In genomic region chr7:115354925-115355324, GRCh38 we compare ENCODE assay signal across 27 cellular contexts.
"Had no signal": no experiment of that assay in that cellular context is flagged by ENCODE, and none has a peak within 500 bp of the region (broad histone marks: within the 10 kb centered on the region; RNA-seq: fewer than 3 reads in every experiment).

No MANE protein-coding gene starts in this region.

- H3K4me3 Mint-ChIP-seq: activated B cell treated with CpG ODN at 0.5 μM for 24 hours; activated CD4-positive, alpha-beta memory T cell treated with anti-CD3 and anti-CD28 coated beads for 36 hours; activated naive CD4-positive, alpha-beta T cell treated with anti-CD3 and anti-CD28 coated beads for 36 hours; activated T-cell treated with anti-CD3 and anti-CD28 coated beads, Interleukin-2, amount 50 U/mL, for 4 hours; activated T-helper 1 cell treated with anti-CD3 and anti-CD28 coated beads, Interleukin-12 subunit alpha, Interleukin-12 subunit beta, Interleukin-2, Interleukin-4 antibody, amounts not matched to agents 30 ng/mL and 10 ng/mL and 1 ng/mL, durations not matched to agents 14 hours and 24 hours and 36 hours; T-helper 1 cell treated with Interleukin-12 subunit alpha and Interleukin-12 subunit beta and Interleukin-4 antibody, amounts not matched to agents 30 μg/mL and 1 μg/mL, for 36 hours; T-helper 2 cell treated with Interferon-gamma antibody and Interleukin-4, amounts not matched to agents 5 μg/mL and 100 μg/mL, for 36 hours had no signal

- FAIRE-seq: astrocyte had no signal

- H3K4me2 ChIP-seq: PC-9 had no signal

- H3K27ac Mint-ChIP-seq: activated B cell treated with CpG ODN at 0.5 μM for 24 hours; activated CD4-positive, alpha-beta memory T cell treated with anti-CD3 and anti-CD28 coated beads for 36 hours; activated naive CD4-positive, alpha-beta T cell treated with anti-CD3 and anti-CD28 coated beads for 36 hours; activated naive CD4-positive, alpha-beta T cell treated with anti-CD3 and anti-CD28 coated beads, Interleukin-2, amount 50 U/mL, for 72 hours; activated T-helper 1 cell treated with anti-CD3 and anti-CD28 coated beads, Interleukin-12 subunit alpha, Interleukin-12 subunit beta, Interleukin-2, Interleukin-4 antibody, amounts not matched to agents 30 ng/mL and 10 ng/mL and 1 ng/mL, durations not matched to agents 14 hours and 24 hours and 36 hours; T-helper 1 cell treated with Interleukin-12 subunit alpha and Interleukin-12 subunit beta and Interleukin-4 antibody, amounts not matched to agents 30 μg/mL and 1 μg/mL, for 36 hours; T-helper 2 cell treated with Interferon-gamma antibody and Interleukin-4, amounts not matched to agents 5 μg/mL and 100 μg/mL, for 36 hours had no signal

- H3K9me3 ChIP-seq: adrenal gland, body of pancreas, breast epithelium had no signal

- H3K27me3 Mint-ChIP-seq: activated CD4-positive, alpha-beta memory T cell treated with anti-CD3 and anti-CD28 coated beads for 36 hours had no signal

- H3K9me3 Mint-ChIP-seq: activated B cell treated with CpG ODN at 0.5 μM for 24 hours; activated CD4-positive, alpha-beta memory T cell treated with anti-CD3 and anti-CD28 coated beads for 36 hours; activated naive CD4-positive, alpha-beta T cell treated with anti-CD3 and anti-CD28 coated beads for 36 hours; activated naive CD4-positive, alpha-beta T cell treated with anti-CD3 and anti-CD28 coated beads, Interleukin-2, amount 50 U/mL, for 72 hours; activated T-cell treated with anti-CD3 and anti-CD28 coated beads, Interleukin-2, amount 50 U/mL, for 4 hours; activated T-helper 1 cell treated with anti-CD3 and anti-CD28 coated beads, Interleukin-12 subunit alpha, Interleukin-12 subunit beta, Interleukin-2, Interleukin-4 antibody, amounts not matched to agents 30 ng/mL and 10 ng/mL and 1 ng/mL, durations not matched to agents 14 hours and 24 hours and 36 hours; T-helper 1 cell treated with Interleukin-12 subunit alpha and Interleukin-12 subunit beta and Interleukin-4 antibody, amounts not matched to agents 30 μg/mL and 1 μg/mL, for 36 hours; T-helper 2 cell treated with Interferon-gamma antibody and Interleukin-4, amounts not matched to agents 5 μg/mL and 100 μg/mL, for 36 hours had no signal

- H3K36me3 ChIP-seq: adrenal gland, breast epithelium had no signal

- H3K36me3 Mint-ChIP-seq: activated CD4-positive, alpha-beta memory T cell treated with anti-CD3 and anti-CD28 coated beads for 36 hours; activated naive CD4-positive, alpha-beta T cell treated with anti-CD3 and anti-CD28 coated beads, Interleukin-2, amount 50 U/mL, for 72 hours had no signal

- DNase-seq: activated B cell treated with CpG ODN at 0.5 μM for 24 hours; activated CD4-positive, alpha-beta memory T cell treated with anti-CD3 and anti-CD28 coated beads for 36 hours; activated CD4-positive, alpha-beta T cell treated with anti-CD3 and anti-CD28 coated beads for 4 hours; activated CD4-positive, alpha-beta T cell treated with anti-CD3 and anti-CD28 coated beads, Interleukin-2, amount 50 U/mL, for 1 hour; activated CD4-positive, CD25-positive, alpha-beta regulatory T cell treated with anti-CD3 and anti-CD28 coated beads, Interleukin-2, amount 50 U/mL, for 72 hours; activated CD8-positive, alpha-beta memory T cell treated with anti-CD3 and anti-CD28 coated beads, Interleukin-2, amount 50 U/mL, for 4 hours; activated gamma-delta T cell treated with Interleukin-2 at 50 U/mL for 16 hours; activated naive CD4-positive, alpha-beta T cell treated with anti-CD3 and anti-CD28 coated beads for 36 hours; activated T-cell treated with anti-CD3 and anti-CD28 coated beads for 4 hours; activated T-cell treated with anti-CD3 and anti-CD28 coated beads, Interleukin-2, amount 50 U/mL, for 4 hours; adrenal gland; body of pancreas; Karpas-422; NCI-H1105 treated with DMSO at 0.1 percent for 48 hours; NCI-H1436; NCI-H1694; NCI-H1930; NCI-H345; NCI-H524 treated with DMSO at 0.1 percent for 48 hours; PC-9; Right ventricle myocardium superior had no signal

- H3K27ac ChIP-seq: adrenal gland, body of pancreas, breast epithelium, PC-9 had no signal

- H3K4me3 ChIP-seq: adrenal gland, body of pancreas, breast epithelium, PC-9 had no signal

- H3K27me3 ChIP-seq: adrenal gland, body of pancreas, breast epithelium had no signal

- H3K4me1 ChIP-seq: adrenal gland, body of pancreas, breast epithelium had no signal
